ENCODE assay signal across 15 cellular contexts in the genomic region with DNA sequence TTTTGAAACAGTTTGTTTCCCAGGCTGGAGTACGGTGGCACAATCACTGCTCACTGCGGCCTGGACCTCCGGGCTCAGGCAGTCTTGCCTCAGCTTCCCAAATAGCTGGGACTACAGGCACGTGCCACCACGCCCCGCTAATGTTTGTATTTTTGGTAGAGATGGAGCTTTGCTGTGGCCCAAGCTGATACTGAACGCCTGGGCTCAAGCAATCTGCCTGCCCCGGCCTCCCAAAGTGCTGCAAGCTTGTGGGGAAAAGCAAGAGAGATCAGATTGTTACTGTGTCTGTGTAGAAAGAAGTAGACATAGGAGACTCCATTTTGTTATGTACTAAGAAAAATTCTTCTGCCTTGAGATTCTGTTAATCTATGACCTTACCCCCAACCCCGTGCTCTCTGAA. TPM values are rescaled to one million over a fixed set of nuclear protein-coding genes. Genes with fewer than 3 reads are reported as not detected.
"Had no signal": no experiment of that assay in that cellular context is flagged by ENCODE, and none has a peak within 500 bp of the region (broad histone marks: within the 10 kb centered on the region; RNA-seq: fewer than 3 reads in every experiment).

No MANE protein-coding gene starts in this region.

RNA-seq across cellular contexts. Expression of a gene that starts 40.5 kb away (rescaled TPM):
- total RNA-seq: activated B cell treated with CpG ODN at 0.5 μM for 24 hours; activated CD8-positive, alpha-beta T cell treated with anti-CD3 and anti-CD28 coated beads for 36 hours; activated T-cell treated with anti-CD3 and anti-CD28 coated beads, Interleukin-2, amount 50 U/mL, for 4 hours; activated T-helper 17 cell treated with anti-CD3 and anti-CD28 coated beads, Interleukin-2, amount 50 U/mL, for 72 hours; astrocyte; bronchial epithelial cell; cardiac septum; cerebellum; esophagus squamous epithelium; fibroblast of lung; fibroblast of villous mesenchyme; frontal cortex; T-helper 1 cell treated with Interleukin-12 subunit alpha and Interleukin-12 subunit beta and Interleukin-4 antibody, amounts not matched to agents 30 ng/mL and 1 ng/mL, for 36 hours had no signal
- polyA plus RNA-seq: adipose tissue, esophagus, fibroblast of lung had no signal
